ENCODE assay signal across 18 cellular contexts in genomic region chr16:13056607-13057006, GRCh38.
"Had no signal": no experiment of that assay in that cellular context is flagged by ENCODE, and none has a peak within 500 bp of the region (broad histone marks: within the 10 kb centered on the region; RNA-seq: fewer than 3 reads in every experiment).

No MANE protein-coding gene starts in this region.

- DNase-seq: activated CD4-positive, alpha-beta T cell treated with anti-CD3 and anti-CD28 coated beads for 4 hours; activated CD4-positive, alpha-beta T cell treated with anti-CD3 and anti-CD28 coated beads, Interleukin-2, amount 50 U/mL, for 48 hours; activated CD4-positive, CD25-positive, alpha-beta regulatory T cell; activated effector memory CD4-positive, alpha-beta T cell treated with anti-CD3 and anti-CD28 coated beads, Interleukin-2, amount 50 U/mL, for 16 hours; activated naive CD4-positive, alpha-beta T cell treated with anti-CD3 and anti-CD28 coated beads, Interleukin-2, amount 10 ng/mL, durations not matched to agents 7 days and 5 days; activated T-cell treated with anti-CD3 and anti-CD28 coated beads, Interleukin-2, amount 50 U/mL, for 72 hours; hypothalamus; left ventricle myocardium superior; mammary epithelial cell; midbrain; natural killer cell; spleen; stimulated activated CD4-positive, alpha-beta T cell treated with anti-CD3 and anti-CD28 coated beads, Interleukin-4, amount 100 ng/mL, for 24 hours; stimulated activated naive CD4-positive, alpha-beta T cell treated with Interleukin-2 at 50 U/mL for 16 hours had no signal

- H3K9me3 ChIP-seq: gastroesophageal sphincter, prostate gland, thoracic aorta had no signal

- H3K27ac ChIP-seq: epithelial cell of prostate, gastroesophageal sphincter, prostate gland, spleen, thoracic aorta had no signal

- ATAC-seq: activated T-cell treated with anti-CD3 and anti-CD28 coated beads, Interleukin-2, amount 50 U/mL, for 72 hours; gastroesophageal sphincter; left ventricle myocardium superior; natural killer cell had no signal

- H3K4me1 ChIP-seq: gastroesophageal sphincter, prostate gland, spleen had no signal

- H3K36me3 ChIP-seq: gastroesophageal sphincter, prostate gland, spleen, thoracic aorta had no signal

- H3K4me3 ChIP-seq: gastroesophageal sphincter, prostate gland, spleen, thoracic aorta had no signal
